In genomic region chr14:63857467-63858030, GRCh38 we compare ENCODE assay signal across 12 cellular contexts. TPM values are rescaled to one million over a fixed set of nuclear protein-coding genes. Genes with fewer than 3 reads are reported as not detected.
DNase-seq lines count a peak whose midpoint lies in the region; FAIRE-seq lines count a peak whose summit lies in the region.
"Had no signal": no experiment of that assay in that cellular context is flagged by ENCODE, and none has a peak within 500 bp of the region (broad histone marks: within the 10 kb centered on the region; RNA-seq: fewer than 3 reads in every experiment).

No MANE protein-coding gene starts in this region.

- H3K9me3 Mint-ChIP-seq in activated CD4-positive, alpha-beta T cell treated with anti-CD3 and anti-CD28 coated beads, Interleukin-2, amount 10 ng/mL, durations not matched to agents 24 days and 14 days = no peaks in the 10 kb centered on the region

- H3K4me1 Mint-ChIP-seq in activated CD4-positive, alpha-beta T cell treated with anti-CD3 and anti-CD28 coated beads, Interleukin-2, amount 10 ng/mL, durations not matched to agents 24 days and 14 days = peaks cover 53% of the 10 kb centered on the region

- intact Hi-C loops in activated CD4-positive, alpha-beta T cell treated with anti-CD3 and anti-CD28 coated beads, Interleukin-2, amount 10 ng/mL, durations not matched to agents 24 days and 14 days (cut with micrococcal nuclease) = loop anchor here (5.0 kb wide), 1 partner anchor 215 kb away; the partner anchor contains the start of gene WDR89

- peak; percentile 44 for DNase-seq in NCI-H2171 treated with DMSO at 0.1 percent for 48 hours (lab: John Stamatoyannopoulos, UW)
- no peak for DNase-seq in NCI-H2171 (lab: John Stamatoyannopoulos, UW)
- no peak for DNase-seq in GM18507 (ENCODE audit: extremely low spot score, insufficient read length, low read depth)
- DNase-seq in activated CD4-positive, alpha-beta T cell treated with anti-CD3 and anti-CD28 coated beads, Interleukin-2, amount 10 ng/mL, durations not matched to agents 24 days and 14 days = peak; percentile 75
- DNase-seq in epithelial cell of prostate (ENCODE audit: low read depth, low spot score) = peak; percentile 66
- no peak for DNase-seq in cortex of kidney (lab: John Stamatoyannopoulos, UW)
- no peak for DNase-seq in NCI-H1092 treated with DMSO at 0.1 percent for 48 hours (lab: John Stamatoyannopoulos, UW)
- no peak for DNase-seq in NCI-H128 (lab: John Stamatoyannopoulos, UW; ENCODE audit: unreplicated experiment)
- DNase-seq: left cardiac atrium, MV-4-11 had no signal

- H3K4me3 Mint-ChIP-seq in activated CD4-positive, alpha-beta T cell treated with anti-CD3 and anti-CD28 coated beads, Interleukin-2, amount 10 ng/mL, durations not matched to agents 24 days and 14 days = peak overlapping the region; percentile 8

- peaks cover 18% of the 10 kb centered on the region for H3K36me3 Mint-ChIP-seq in activated CD4-positive, alpha-beta T cell treated with anti-CD3 and anti-CD28 coated beads, Interleukin-2, amount 10 ng/mL, durations not matched to agents 24 days and 14 days (ENCODE audit: low read depth)

- H3K27ac ChIP-seq in epithelial cell of prostate = no peak overlapping the region
- H3K27ac ChIP-seq: cardiac muscle cell, VCaP had no signal

- peak overlapping the region; percentile 29 for H3K27ac Mint-ChIP-seq in activated CD4-positive, alpha-beta T cell treated with anti-CD3 and anti-CD28 coated beads, Interleukin-2, amount 10 ng/mL, durations not matched to agents 24 days and 14 days

- H3K27me3 Mint-ChIP-seq in activated CD4-positive, alpha-beta T cell treated with anti-CD3 and anti-CD28 coated beads, Interleukin-2, amount 10 ng/mL, durations not matched to agents 24 days and 14 days = no peaks in the 10 kb centered on the region

- FAIRE-seq in GM18507 (lab: Jason Lieb, UNC) = peak; percentile 15

RNA-seq across cellular contexts. Expression of gene SYNE2, which starts 4.7 kb away (rescaled TPM):
- total RNA-seq in activated CD4-positive, alpha-beta T cell treated with anti-CD3 and anti-CD28 coated beads, Interleukin-2, amount 10 ng/mL, durations not matched to agents 24 days and 14 days = 22.0 and 22.4 TPM in 2 replicates

Comparison
In these comparisons a context has a peak if more than half of its experiments do, and no peak if none do; other contexts are left out.
1. DNase-seq: peak in NCI-H2171 treated with DMSO at 0.1 percent for 48 hours (single experiment), activated CD4-positive, alpha-beta T cell treated with anti-CD3 and anti-CD28 coated beads, Interleukin-2, amount 10 ng/mL, durations not matched to agents 24 days and 14 days (single experiment) and epithelial cell of prostate (single experiment); none in NCI-H2171 (single experiment), GM18507 (single experiment), cortex of kidney (single experiment), NCI-H1092 treated with DMSO at 0.1 percent for 48 hours (single experiment) and NCI-H128 (single experiment).